In the genomic region with DNA sequence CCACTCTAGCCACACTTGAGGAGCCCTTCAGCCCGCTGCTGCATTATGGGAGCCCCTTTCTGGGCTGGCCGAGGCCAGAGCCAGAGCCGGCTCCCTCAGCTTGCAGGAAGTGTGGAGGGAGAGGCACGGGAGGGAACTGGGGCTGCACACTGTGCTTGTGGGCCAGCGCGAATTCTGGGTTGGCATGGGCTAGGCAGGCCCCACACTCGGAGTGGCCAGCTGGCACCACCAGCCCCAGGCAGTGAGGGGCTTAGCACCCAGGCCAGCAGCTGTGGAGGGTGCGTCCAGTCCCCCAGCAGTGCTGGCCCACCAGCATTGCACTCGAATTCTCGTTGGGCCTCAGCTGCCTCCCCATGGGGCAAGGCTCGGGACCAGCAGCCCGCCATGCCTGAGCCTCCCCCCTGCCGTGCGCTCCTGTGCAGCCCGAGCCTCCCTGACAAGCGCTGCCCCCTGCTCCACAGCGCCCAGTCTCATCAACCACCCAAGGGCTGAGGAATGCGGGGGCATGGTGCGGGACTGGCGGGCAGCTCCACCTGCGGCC, we compare ENCODE assay signal across 23 cellular contexts.
DNase-seq lines count a peak whose midpoint lies in the region; ATAC-seq, FAIRE-seq and TF ChIP-seq lines count a peak whose summit lies in the region.
"Had no signal": no experiment of that assay in that cellular context is flagged by ENCODE, and none has a peak within 500 bp of the region (broad histone marks: within the 10 kb centered on the region; RNA-seq: fewer than 3 reads in every experiment).

No MANE protein-coding gene starts in this region.

- no peaks in the 10 kb centered on the region for H3K4me1 Mint-ChIP-seq in progenitor cell of endocrine pancreas (ENCODE audit: low read depth)
- H3K4me1 Mint-ChIP-seq: CD4-positive, CD25-positive, alpha-beta regulatory T cell; IgD-negative memory B cell had no signal

- no peak overlapping the region for H3K4me2 ChIP-seq in HepG2 (ENCODE audit: low read depth, low read length)

- CTCF ChIA-PET in HepG2 (lab: Yijun Ruan, JAX; ENCODE audit: low intra/inter-chr PET ratio, low total read pairs), result no interaction called here

- no TSS peak for BruUV-seq in HepG2 (replicated peaks; lab: Mats Ljungman, UMichigan)

- H3K36me3 ChIP-seq in HepG2 (replicated peaks in 1 of 2; ENCODE audit: control insufficient read depth in 1 of 2, insufficient read depth in 2 of 2, low read length in 2 of 2), result no peaks in the 10 kb centered on the region
- H3K36me3 ChIP-seq: BE2C, HAP-1 had no signal

- H3K4me3 ChIP-seq in right cardiac atrium (ENCODE audit: low read length) (no peak overlapping the region), HepG2 (replicated peaks in 1 of 3; ENCODE audit: insufficient read depth in 1 of 3, low read depth in 2 of 3, low read length in 3 of 3) (no peak overlapping the region)
- H3K4me3 ChIP-seq: GM23248, HAP-1 had no signal

- no peak for TF ChIP-seq EP300 in HepG2 (IDR thresholded peaks at IDR 0.05; ENCODE audit: low read depth in 2 of 2, low read length in 2 of 2)
- TF ChIP-seq EP300 in HepG2 (CRISPR knock-in tag; IDR thresholded peaks at IDR 0.05; ENCODE audit: borderline replicate concordance), result no peak

- DNase-seq in right cardiac atrium (peak in 1 of 3 donors; percentile 67), Right ventricle myocardium inferior (ENCODE audit: missing footprints) (no peak), HepG2 (ENCODE audit: low spot score) (no peak), posterior vena cava (ENCODE audit: low spot score) (peak; percentile 83), progenitor cell of endocrine pancreas (ENCODE audit: low spot score, unreplicated experiment) (no peak)
- DNase-seq: BE2C; CD4-positive, CD25-positive, alpha-beta regulatory T cell; COR-L47; DMS 273 treated with DMSO at 0.1 percent for 48 hours; GM23248; Karpas-422; NCI-H1417 treated with DMSO at 0.1 percent for 48 hours; NCI-H187 treated with DMSO at 0.1 percent for 48 hours; NCI-H2227 treated with DMSO at 0.1 percent for 48 hours; NCI-H524; NCI-H82 had no signal

- H4K20me1 ChIP-seq in HepG2 (ENCODE audit: insufficient read depth, low read length), result no peaks in the 10 kb centered on the region

- peak; percentile 16 to 36 for ATAC-seq in right cardiac atrium
- no peak for ATAC-seq in Right ventricle myocardium inferior
- peak; percentile 44; the same call in 2 of the 3 replicates for ATAC-seq in HepG2
- no peak for ATAC-seq in HG02973 (IDR thresholded peaks at IDR 0.05; ENCODE audit: unreplicated experiment)
- no peak for ATAC-seq in GM21576 (IDR thresholded peaks at IDR 0.05; ENCODE audit: unreplicated experiment)

- no peak overlapping the region for H3K4me3 Mint-ChIP-seq in progenitor cell of endocrine pancreas (ENCODE audit: low read depth)
- H3K4me3 Mint-ChIP-seq: CD4-positive, CD25-positive, alpha-beta regulatory T cell; IgD-negative memory B cell had no signal

- H3K27me3 ChIP-seq in right cardiac atrium (ENCODE audit: control insufficient read depth, insufficient read depth) (no peaks in the 10 kb centered on the region), HepG2 (ENCODE audit: control insufficient read depth in 1 of 2, insufficient read depth in 2 of 2, low read length in 2 of 2) (no peaks in the 10 kb centered on the region)
- H3K27me3 ChIP-seq: BE2C had no signal

- H3K9ac ChIP-seq in HepG2 (ENCODE audit: insufficient read depth, low read depth, low read length), result no peak overlapping the region
- H3K9ac ChIP-seq: GM23248 had no signal

- H3K27ac ChIP-seq in right cardiac atrium (ENCODE audit: low read length) (no peak overlapping the region), HepG2 (ENCODE audit: extremely low read length, insufficient read depth, low read length) (no peak overlapping the region)
- H3K27ac ChIP-seq: GM23248 had no signal

- no peaks in the 10 kb centered on the region for H3K27me3 Mint-ChIP-seq in progenitor cell of endocrine pancreas
- H3K27me3 Mint-ChIP-seq: CD4-positive, CD25-positive, alpha-beta regulatory T cell; IgD-negative memory B cell had no signal

- no peak overlapping the region for H3K27ac Mint-ChIP-seq in progenitor cell of endocrine pancreas
- H3K27ac Mint-ChIP-seq: CD4-positive, CD25-positive, alpha-beta regulatory T cell; IgD-negative memory B cell had no signal

- no peak overlapping the region for H2AFZ ChIP-seq in HepG2 (ENCODE audit: low read length)
- H2AFZ ChIP-seq: GM23248 had no signal

- 67% methylated on average over 21 of the region's 21 CpGs for WGBS in right cardiac atrium
- 22% methylated on average over 21 of the region's 21 CpGs for WGBS in HepG2 (ENCODE audit: low lambda C conversion rate)

- TF ChIP-seq CTCF in HepG2 (CRISPR knock-in tag; IDR thresholded peaks at IDR 0.05), result no peak
- no peak for TF ChIP-seq CTCF in progenitor cell of endocrine pancreas (IDR thresholded peaks at IDR 0.05; ENCODE audit: unreplicated experiment)

- intact Hi-C loops in right cardiac atrium (cut with DNase I), result no loop called here
- intact Hi-C loops in Right ventricle myocardium inferior (cut with DNase I), result no loop called here
- intact Hi-C loops in HepG2 (cut with micrococcal nuclease; ENCODE audit: unreplicated experiment), result no loop called here
- intact Hi-C loops in posterior vena cava (cut with DNase I), result no loop called here

- H3K36me3 Mint-ChIP-seq in progenitor cell of endocrine pancreas (ENCODE audit: insufficient read depth), result peaks cover 6% of the 10 kb centered on the region
- H3K36me3 Mint-ChIP-seq: IgD-negative memory B cell had no signal

- H3K4me1 ChIP-seq in right cardiac atrium (ENCODE audit: control insufficient read depth, insufficient read depth, low read length) (no peaks in the 10 kb centered on the region), HepG2 (ENCODE audit: insufficient read depth, low read length) (no peaks in the 10 kb centered on the region)
- H3K4me1 ChIP-seq: BE2C, HAP-1 had no signal

- H3K9me3 ChIP-seq in right cardiac atrium (ENCODE audit: control insufficient read depth, low read length) (no peaks in the 10 kb centered on the region), HepG2 (ENCODE audit: low read length) (peaks cover 97% of the 10 kb centered on the region)

- H3K9me3 Mint-ChIP-seq in progenitor cell of endocrine pancreas (ENCODE audit: low read depth), result peaks cover 14% of the 10 kb centered on the region

- in situ Hi-C loops in HepG2 (cut with HindIII; ENCODE audit: extremely low pct_ligation_motif_present, low pct_unique_long_range_greater_than_20kb), result no loop called here

- no peaks in the 10 kb centered on the region for H3K79me2 ChIP-seq in HepG2 (ENCODE audit: insufficient read depth, low read length)

- POLR2A ChIA-PET in HepG2 (lab: Yijun Ruan, JAX), result no interaction called here

- no peak for TF ChIP-seq POLR2A in HepG2 (IDR thresholded peaks at IDR 0.05; ENCODE audit: insufficient read depth in 1 of 2, low read depth in 2 of 2, low read length in 2 of 2)

- FAIRE-seq in HepG2 (lab: Jason Lieb, UNC), result no peak
- FAIRE-seq: A204.1, G401.6, HTR-8/SVneo had no signal

- no peak for TF ChIP-seq RAD21 in HepG2 (CRISPR knock-in tag; IDR thresholded peaks at IDR 0.05)

TF ChIP-seq in HepG2, 621 proteins besides CTCF, POLR2A, EP300 and RAD21:
- TF ChIP-seq CENPT (CRISPR knock-in tag; IDR thresholded peaks at IDR 0.05; ENCODE audit: low read depth), result no peak

Comparison
In these comparisons a context has a peak if more than half of its experiments do, and no peak if none do; other contexts are left out.
1. ATAC-seq: peak in right cardiac atrium (2 of 2) and HepG2 (single experiment); none in Right ventricle myocardium inferior (single experiment), HG02973 (single experiment) and GM21576 (single experiment).